ENCODE assay signal across 8 cellular contexts in genomic region chr18:26091047-26091630, GRCh38. TPM values are rescaled to one million over a fixed set of nuclear protein-coding genes. Genes with fewer than 3 reads are reported as not detected.
DNase-seq lines count a peak whose midpoint lies in the region; ATAC-seq, FAIRE-seq and TF ChIP-seq lines count a peak whose summit lies in the region.

No MANE protein-coding gene starts in this region.

- ATAC-seq in GM18861 (IDR thresholded peaks at IDR 0.05; ENCODE audit: unreplicated experiment) = peak; percentile 31
- peak; percentile 41 for ATAC-seq in HG02973 (IDR thresholded peaks at IDR 0.05; ENCODE audit: unreplicated experiment)
- peak; percentile 60 for ATAC-seq in K562

- TSS peak; percentile 99 for BruUV-seq in K562 (replicated peaks; lab: Mats Ljungman, UMichigan)

- H3K27ac ChIP-seq in K562 (ENCODE audit: extremely low read depth, low read depth, low read length) (peak overlapping the region; percentile 91), subcutaneous abdominal adipose tissue (ENCODE audit: low read depth, low read length) (peak overlapping the region; percentile 98)

- WGBS in K562 (ENCODE audit: insufficient coverage, low coverage, missing lambda C conversion rate) = 3% methylated on average over 29 of the region's 29 CpGs

- H2AFZ ChIP-seq in K562 (ENCODE audit: low read depth, low read length) = peak overlapping the region; percentile 99

- CTCF ChIA-PET in K562 (lab: Yijun Ruan, JAX; ENCODE audit: low intra/inter-chr PET ratio) = no interaction called here

- H3K9me1 ChIP-seq in K562 (ENCODE audit: control insufficient read depth, insufficient read depth, low read length) = no peaks in the 10 kb centered on the region

- peak overlapping the region; percentile 85 for H3K4me3 ChIP-seq in AG10803 (ENCODE audit: low read length)
- peak overlapping the region; percentile 77 for H3K4me3 ChIP-seq in K562
- peak overlapping the region; percentile 90 to 97 (median 93) for H3K4me3 ChIP-seq in subcutaneous abdominal adipose tissue (ENCODE audit: low read depth in 1 of 5, low read length in 5 of 5)

- TF ChIP-seq CTCF in AG10803 (conservative IDR thresholded peaks at IDR 0.05; ENCODE audit: low read length) (no peak), K562 (IDR thresholded peaks at IDR 0.05 in 2 of 3, conservative IDR thresholded peaks at IDR 0.05 in 1 of 3; ENCODE audit: insufficient read depth in 2 of 3, low read depth in 1 of 3, low read length in 3 of 3) (no peak)

- H4K20me1 ChIP-seq in K562 (replicated peaks; ENCODE audit: control insufficient read depth, insufficient read depth, low read length) = peaks cover 6% of the 10 kb centered on the region

- TF ChIP-seq EP300 in K562 (IDR thresholded peaks at IDR 0.05; ENCODE audit: low read length) = no peak

- peaks cover 43% of the 10 kb centered on the region for H3K79me2 ChIP-seq in K562 (ENCODE audit: control insufficient read depth, insufficient read depth, low read length)

- no peak for TF ChIP-seq POLR2A in K562 (conservative IDR thresholded peaks at IDR 0.05)

- in situ Hi-C loops in K562 (cut with MboI) = no loop called here

- H3K36me3 ChIP-seq in K562 (ENCODE audit: control insufficient read depth, insufficient read depth, low read length) (peaks cover 14% of the 10 kb centered on the region), subcutaneous abdominal adipose tissue (ENCODE audit: control insufficient read depth in 5 of 5, insufficient read depth in 5 of 5, low read length in 5 of 5) (peaks cover 1 to 8% (median 5%) of the 10 kb centered on the region in 5 donors)

- no peak for DNase-seq in AG10803 (ENCODE audit: low read depth)
- DNase-seq in NCI-H82 (lab: John Stamatoyannopoulos, UW) = peak; percentile 86
- DNase-seq in K562 (ENCODE audit: extremely low read depth in 1 of 4, low spot score in 3 of 4) = peak in 3 of 4 experiments; percentile 52 to 84 (median 79)
- peak; percentile 96 for DNase-seq in kidney glomerular epithelial cell (lab: John Stamatoyannopoulos, UW)
- no peak for DNase-seq in stimulated activated CD8-positive, alpha-beta memory T cell treated with anti-CD3 and anti-CD28 coated beads, Interleukin-4, amount 100 ng/mL, for 48 hours

- H3K9me3 ChIP-seq in K562 (replicated peaks; ENCODE audit: control insufficient read depth, insufficient read depth, low read depth, low read length) (no peaks in the 10 kb centered on the region), subcutaneous abdominal adipose tissue (ENCODE audit: control insufficient read depth in 5 of 5, low read length in 5 of 5) (no peaks in the 10 kb centered on the region)

- no peak for TF ChIP-seq RAD21 in K562 (CRISPR knock-in tag; conservative IDR thresholded peaks at IDR 0.05 in 1 of 2, IDR thresholded peaks at IDR 0.05 in 1 of 2)

- POLR2A ChIA-PET in K562 (lab: Yijun Ruan, JAX) = interaction anchor here (1.9 to 4.2 kb wide), 2 partner anchors 12 to 14 kb away, joined by 5 to 30 read pairs; no protein-coding TSS in a partner anchor

- peak overlapping the region; percentile 97 for H3K4me2 ChIP-seq in K562 (ENCODE audit: insufficient read depth, low read length)

- no peak for FAIRE-seq in K562 (lab: Jason Lieb, UNC)

- H3K9ac ChIP-seq in K562 (ENCODE audit: insufficient read depth in 1 of 2, low read depth in 2 of 2, low read length in 2 of 2) (peak overlapping the region; percentile 81 to 96), subcutaneous abdominal adipose tissue (ENCODE audit: low read length in 5 of 5) (peak overlapping the region in 4 of 5 donors; percentile 83 to 93 (median 89))

- intact Hi-C loops in K562 (cut with micrococcal nuclease) = no loop called here

- no peaks in the 10 kb centered on the region for H3K27me3 ChIP-seq in K562 (ENCODE audit: control insufficient read depth in 2 of 2, insufficient read depth in 2 of 2, low read length in 2 of 2)
- no peaks in the 10 kb centered on the region for H3K27me3 ChIP-seq in subcutaneous abdominal adipose tissue (ENCODE audit: control insufficient read depth in 5 of 5, insufficient read depth in 4 of 5, low read length in 5 of 5)

- H3K4me1 ChIP-seq in K562 (replicated peaks in 1 of 2; ENCODE audit: control insufficient read depth in 2 of 2, insufficient read depth in 2 of 2, low read length in 2 of 2) (peaks cover 10 to 17% of the 10 kb centered on the region in 2 experiments; a peak in 4 of 5 replicates), subcutaneous abdominal adipose tissue (ENCODE audit: control insufficient read depth in 5 of 5, insufficient read depth in 5 of 5, low read length in 5 of 5) (peaks cover 0 to 34% (median 27%) of the 10 kb centered on the region in 5 donors)

TF ChIP-seq in K562, 482 proteins besides CTCF, POLR2A, EP300 and RAD21 (continues in another document):
- no peak for TF ChIP-seq HES1 (IDR thresholded peaks at IDR 0.05; ENCODE audit: low read depth)
- no peak for TF ChIP-seq DIDO1 (tag; IDR thresholded peaks at IDR 0.05; ENCODE audit: low read depth)
- no peak for TF ChIP-seq ZNF699 (CRISPR knock-in tag; IDR thresholded peaks at IDR 0.05; ENCODE audit: insufficient replicate concordance)
- TF ChIP-seq KAT8 (IDR thresholded peaks at IDR 0.05; ENCODE audit: low read depth) = no peak
- TF ChIP-seq KAT7 (CRISPR knock-in tag; IDR thresholded peaks at IDR 0.05; ENCODE audit: borderline replicate concordance) = no peak
- no peak for TF ChIP-seq CTCFL (IDR thresholded peaks at IDR 0.05; ENCODE audit: borderline replicate concordance, insufficient read depth, low read depth, low read length, poor library complexity, severe bottlenecking)
- no peak for TF ChIP-seq DACH1 (IDR thresholded peaks at IDR 0.05; ENCODE audit: partially characterized antibody)

RNA-seq across cellular contexts. Expression of gene SS18, which starts 0.7 kb away (rescaled TPM):
- total RNA-seq in K562 (2011; cell fraction: chromatin; rRNA removed; ENCODE audit: low replicate concordance) = 206 and 321 TPM in 2 replicates
- 84.7 and 132 TPM in 2 replicates for total RNA-seq in K562 (2011; cell fraction: nucleolus; rRNA removed)
- 158 and 161 TPM in 2 replicates for total RNA-seq in K562 (2011; cell fraction: nucleoplasm; rRNA removed)
- total RNA-seq in K562 (2014; rRNA removed) = 77.3 and 91.8 TPM in 2 replicates
- total RNA-seq in K562 (2014; rRNA removed; fragmentation: Illumina TruSeq; extraction: Trizol) = 103 and 104 TPM in 2 replicates
- total RNA-seq in K562 (2015; rRNA removed; fragmentation: Illumina TruSeq; extraction: Trizol) = 117 and 132 TPM in 2 replicates
- 66.5 and 71.3 TPM in 2 replicates for total RNA-seq in K562 (2021)
- polyA plus RNA-seq in K562 (2011; rRNA removed) = 182 and 190 TPM in 2 replicates
- 136 and 147 TPM in 2 replicates for polyA plus RNA-seq in K562 (2011; cell fraction: cytosol; rRNA removed)
- polyA plus RNA-seq in K562 (2011; cell fraction: nucleus; rRNA removed) = 310 and 371 TPM in 2 replicates
- polyA plus RNA-seq in K562 (2012) = 59.1 and 62.0 TPM in 2 replicates
- 95.7 and 116 TPM in 2 replicates for polyA plus RNA-seq in K562 (2014; fragmentation: Illumina TruSeq; extraction: Trizol)
- polyA plus RNA-seq in K562 (2014; fragmentation: Nextera tagmentation; extraction: Ambion mirVana) = 10 to 100 TPM; 30.9 to 87.7 TPM
- 102 and 112 TPM in 2 replicates for polyA plus RNA-seq in K562 (2014; rRNA removed)
- 230 and 264 TPM in 2 replicates for polyA minus RNA-seq in K562 (2011; rRNA and poly(A)+ RNA removed)
- 110 and 118 TPM in 2 replicates for polyA minus RNA-seq in K562 (2011; cell fraction: cytosol; rRNA and poly(A)+ RNA removed)
- 170 and 288 TPM in 2 replicates for polyA minus RNA-seq in K562 (2011; cell fraction: nucleus; rRNA and poly(A)+ RNA removed)

RNA-seq across cellular contexts. Expression of gene PSMA8, which starts 42.5 kb away (rescaled TPM):
- not detected in 2 replicates for total RNA-seq in K562 (2011; cell fraction: chromatin; rRNA removed; ENCODE audit: low replicate concordance)
- total RNA-seq in K562 (2011; cell fraction: nucleolus; rRNA removed) = not detected in 2 replicates
- total RNA-seq in K562 (2011; cell fraction: nucleoplasm; rRNA removed) = not detected in 2 replicates
- not detected in 2 replicates for total RNA-seq in K562 (2014; rRNA removed)
- total RNA-seq in K562 (2014; rRNA removed; fragmentation: Illumina TruSeq; extraction: Trizol) = not detected in 2 replicates
- total RNA-seq in K562 (2015; rRNA removed; fragmentation: Illumina TruSeq; extraction: Trizol) = not detected in 2 replicates
- not detected in 2 replicates for total RNA-seq in K562 (2021)
- polyA plus RNA-seq in K562 (2011; rRNA removed) = not detected in 2 replicates
- not detected in 2 replicates for polyA plus RNA-seq in K562 (2011; cell fraction: cytosol; rRNA removed)
- not detected in 2 replicates for polyA plus RNA-seq in K562 (2011; cell fraction: nucleus; rRNA removed)
- not detected in 2 replicates for polyA plus RNA-seq in K562 (2012)
- not detected in 2 replicates for polyA plus RNA-seq in K562 (2014; fragmentation: Illumina TruSeq; extraction: Trizol)
- not detected for polyA plus RNA-seq in K562 (2014; fragmentation: Nextera tagmentation; extraction: Ambion mirVana)
- polyA plus RNA-seq in K562 (2014; rRNA removed) = not detected in 2 replicates
- polyA minus RNA-seq in K562 (2011; rRNA and poly(A)+ RNA removed) = not detected in 2 replicates
- not detected in 2 replicates for polyA minus RNA-seq in K562 (2011; cell fraction: cytosol; rRNA and poly(A)+ RNA removed)
- polyA minus RNA-seq in K562 (2011; cell fraction: nucleus; rRNA and poly(A)+ RNA removed) = not detected in 2 replicates

Comparison
In these comparisons a context has a peak if more than half of its experiments do, and no peak if none do; other contexts are left out.
1. DNase-seq: peak in NCI-H82 (single experiment), K562 (3 of 4) and kidney glomerular epithelial cell (single experiment); none in AG10803 (single experiment) and stimulated activated CD8-positive, alpha-beta memory T cell treated with anti-CD3 and anti-CD28 coated beads, Interleukin-4, amount 100 ng/mL, for 48 hours (single experiment).
2. Peak in every context shown above with its lines, with median percentiles within 50 percentile points of each other: H3K4me3 ChIP-seq and ATAC-seq.